Comparison of ENCODE assay signal across 9 cellular contexts in the genomic region with DNA sequence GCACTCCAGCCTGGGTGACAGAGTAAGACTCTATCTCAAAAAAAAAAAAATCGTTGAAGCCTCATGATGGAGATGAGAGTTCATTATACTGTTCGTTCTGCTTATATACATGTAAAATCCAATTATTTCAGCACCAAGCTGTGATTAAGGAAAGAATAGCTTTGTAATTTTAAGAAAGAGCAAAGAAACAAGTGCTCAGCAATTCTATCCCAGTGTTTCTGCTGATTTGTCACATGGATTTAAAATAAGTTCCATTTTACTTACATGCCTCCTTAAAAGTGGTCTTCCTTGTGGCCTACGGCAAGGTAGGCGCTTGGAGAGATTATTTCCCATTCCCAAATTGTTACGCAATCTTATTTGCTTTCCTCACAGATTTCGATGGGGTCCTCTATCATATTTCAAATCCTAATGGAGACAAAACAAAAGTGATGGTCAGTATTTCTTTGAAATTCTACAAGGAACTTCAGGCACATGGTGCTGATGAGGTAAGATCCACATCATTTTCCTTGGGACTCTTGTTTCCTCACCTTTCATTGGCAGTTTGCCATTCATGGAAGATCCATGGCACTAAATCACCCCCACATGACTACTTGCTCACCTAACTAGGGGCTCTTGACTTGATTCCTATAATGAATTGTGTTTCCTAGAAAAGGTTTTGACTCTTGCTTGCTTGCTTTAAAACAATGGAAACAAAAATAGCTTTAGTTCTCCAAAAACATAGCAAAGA. TPM values are rescaled to one million over a fixed set of nuclear protein-coding genes. Genes with fewer than 3 reads are reported as not detected.
DNase-seq lines count a peak whose midpoint lies in the region; ATAC-seq and TF ChIP-seq lines count a peak whose summit lies in the region.
"Had no signal": no experiment of that assay in that cellular context is flagged by ENCODE, and none has a peak within 500 bp of the region (broad histone marks: within the 10 kb centered on the region; RNA-seq: fewer than 3 reads in every experiment).

No MANE protein-coding gene starts in this region.

- H3K36me3 ChIP-seq in left ventricle myocardium inferior (peaks cover 94% of the 10 kb centered on the region), right lobe of liver (peaks cover 0 to 59% (median 18%) of the 10 kb centered on the region in 4 donors), aorta (ENCODE audit: control insufficient read depth in 1 of 2, insufficient read depth in 2 of 2, low read length in 1 of 2) (peaks cover 7 to 9% of the 10 kb centered on the region in 2 donors)

- DNase-seq in left ventricle myocardium inferior (no peak), Right ventricle myocardium superior (no peak), right lobe of liver (no peak), aorta (no peak), left lobe of liver (ENCODE audit: low spot score) (no peak), SK-N-DZ (ENCODE audit: low spot score) (no peak), NCI-H2171 treated with DMSO at 0.1 percent for 48 hours (lab: John Stamatoyannopoulos, UW) (no peak)
- DNase-seq in activated naive CD8-positive, alpha-beta T cell treated with anti-CD3 and anti-CD28 coated beads for 36 hours, result no peak
- DNase-seq: NCI-H2081 had no signal

- no peaks in the 10 kb centered on the region for H3K9me3 ChIP-seq in left ventricle myocardium inferior (replicated peaks)
- no peaks in the 10 kb centered on the region for H3K9me3 ChIP-seq in right lobe of liver
- H3K9me3 ChIP-seq in aorta (ENCODE audit: control insufficient read depth, low read length), result no peaks in the 10 kb centered on the region

- H3K36me3 Mint-ChIP-seq in activated naive CD8-positive, alpha-beta T cell treated with anti-CD3 and anti-CD28 coated beads for 36 hours, result peaks cover 79% of the 10 kb centered on the region

- peaks cover 1% of the 10 kb centered on the region for H3K9me3 Mint-ChIP-seq in activated naive CD8-positive, alpha-beta T cell treated with anti-CD3 and anti-CD28 coated beads for 36 hours

- H3K27ac Mint-ChIP-seq in activated naive CD8-positive, alpha-beta T cell treated with anti-CD3 and anti-CD28 coated beads for 36 hours, result peak overlapping the region; percentile 96

- no peak for TF ChIP-seq CTCF in left ventricle myocardium inferior (IDR thresholded peaks at IDR 0.05; ENCODE audit: borderline replicate concordance)
- no peak for TF ChIP-seq CTCF in right lobe of liver (IDR thresholded peaks at IDR 0.05)

- ATAC-seq in Right ventricle myocardium superior (ENCODE audit: poor library complexity) (no peak), right lobe of liver (no peak), aorta (ENCODE audit: low FRiP score) (no peak), left lobe of liver (no peak)

- H3K4me1 Mint-ChIP-seq in activated naive CD8-positive, alpha-beta T cell treated with anti-CD3 and anti-CD28 coated beads for 36 hours, result peaks cover 77% of the 10 kb centered on the region

- H3K27me3 ChIP-seq in left ventricle myocardium inferior (ENCODE audit: low read depth) (no peaks in the 10 kb centered on the region), right lobe of liver (no peaks in the 10 kb centered on the region), aorta (ENCODE audit: control insufficient read depth in 1 of 2, insufficient read depth in 2 of 2, low read length in 1 of 2) (no peaks in the 10 kb centered on the region)

- H3K4me3 ChIP-seq in left ventricle myocardium inferior, result no peak overlapping the region
- no peak overlapping the region for H3K4me3 ChIP-seq in right lobe of liver
- no peak overlapping the region for H3K4me3 ChIP-seq in aorta (ENCODE audit: low read length in 2 of 2)

- H3K4me1 ChIP-seq in left ventricle myocardium inferior (peaks cover 64% of the 10 kb centered on the region), right lobe of liver (peaks cover 0 to 11% (median 1%) of the 10 kb centered on the region in 4 donors), aorta (ENCODE audit: control insufficient read depth in 1 of 2, insufficient read depth in 2 of 2, low read length in 2 of 2) (peaks cover 7 to 18% of the 10 kb centered on the region in 2 donors)

- 81% methylated on average over 6 of the region's 6 CpGs for WGBS in right lobe of liver (ENCODE audit: insufficient coverage, low coverage, low lambda C conversion rate, missing lambda C conversion rate)
- WGBS in aorta, 2 donors, result 82 to 90% methylated on average over 6 of the region's 6 CpGs

- no peak for TF ChIP-seq POLR2A in right lobe of liver (IDR thresholded peaks at IDR 0.05)

- H3K27me3 Mint-ChIP-seq in activated naive CD8-positive, alpha-beta T cell treated with anti-CD3 and anti-CD28 coated beads for 36 hours, result no peaks in the 10 kb centered on the region

- H3K27ac ChIP-seq in left ventricle myocardium inferior (replicated peaks), result peak overlapping the region; percentile 73
- peak overlapping the region; percentile 19 to 48 (median 23) for H3K27ac ChIP-seq in right lobe of liver
- peak overlapping the region; percentile 61 to 91 for H3K27ac ChIP-seq in aorta (ENCODE audit: low read depth in 1 of 2, low read length in 2 of 2)

- intact Hi-C loops in left ventricle myocardium inferior (cut with micrococcal nuclease), result no loop called here
- intact Hi-C loops in Right ventricle myocardium superior (cut with DNase I), result no loop called here
- intact Hi-C loops in right lobe of liver (cut with DNase I), result no loop called here
- intact Hi-C loops in aorta (cut with DNase I), result no loop called here

- H3K4me3 Mint-ChIP-seq in activated naive CD8-positive, alpha-beta T cell treated with anti-CD3 and anti-CD28 coated beads for 36 hours, result peak overlapping the region; percentile 18

RNA-seq across cellular contexts. Expression of a gene that starts 11.5 kb away (rescaled TPM):
- total RNA-seq in left ventricle myocardium inferior (135 TPM), Right ventricle myocardium superior (123 TPM), right lobe of liver (100 to 1,000 TPM in 1 of 6 experiments, 10 to 100 TPM in 5; 54.9 to 110 (median 78.1) TPM), aorta (100 to 1,000 TPM; 351 to 367 TPM), left lobe of liver (51.4 TPM)
- total RNA-seq in activated naive CD8-positive, alpha-beta T cell treated with anti-CD3 and anti-CD28 coated beads for 36 hours, result 100 to 1,000 TPM; 562 to 566 TPM
- 100 to 1,000 TPM; 297 to 467 TPM for polyA plus RNA-seq in aorta
- polyA plus RNA-seq in SK-N-DZ (2014; cell fraction: cytosol; rRNA removed), result 158 and 173 TPM in 2 replicates
- polyA plus RNA-seq in SK-N-DZ (2014; cell fraction: nucleus; rRNA removed), result 128 and 135 TPM in 2 replicates

RNA-seq across cellular contexts. Expression of a gene that starts 32.3 kb away (rescaled TPM):
- total RNA-seq in left ventricle myocardium inferior (1.5 TPM), Right ventricle myocardium superior (1.8 TPM), right lobe of liver (1 to 10 TPM in 2 of 6 experiments, under 1 TPM in 4; 0.56 to 3.2 (median 0.94) TPM), aorta (1 to 10 TPM; 1.6 to 3.7 TPM), left lobe of liver (1.3 TPM)
- under 1 TPM; 0.24 to 0.58 TPM for total RNA-seq in activated naive CD8-positive, alpha-beta T cell treated with anti-CD3 and anti-CD28 coated beads for 36 hours
- 1 to 10 TPM in 1 of 2 donors, under 1 TPM in 1; 0.46 to 3.1 TPM for polyA plus RNA-seq in aorta
- 0.91 and 1.2 TPM in 2 replicates for polyA plus RNA-seq in SK-N-DZ (2014; cell fraction: cytosol; rRNA removed)
- 1.3 TPM in 1 of 2 replicates, not detected in the other for polyA plus RNA-seq in SK-N-DZ (2014; cell fraction: nucleus; rRNA removed)

RNA-seq across cellular contexts. Expression of a gene that starts 41.4 kb away (rescaled TPM):
- total RNA-seq in left ventricle myocardium inferior (50.5 TPM), Right ventricle myocardium superior (48.4 TPM), right lobe of liver (10 to 100 TPM; 40.0 to 99.5 (median 45.2) TPM), aorta (10 to 100 TPM; 50.8 to 54.7 TPM), left lobe of liver (43.9 TPM)
- 10 to 100 TPM; 94.6 to 97.7 TPM for total RNA-seq in activated naive CD8-positive, alpha-beta T cell treated with anti-CD3 and anti-CD28 coated beads for 36 hours
- 10 to 100 TPM; 59.2 to 80.9 TPM for polyA plus RNA-seq in aorta
- polyA plus RNA-seq in SK-N-DZ (2014; cell fraction: cytosol; rRNA removed), result 128 and 170 TPM in 2 replicates
- 197 and 224 TPM in 2 replicates for polyA plus RNA-seq in SK-N-DZ (2014; cell fraction: nucleus; rRNA removed)

RNA-seq across cellular contexts. Expression of a gene that starts 41.8 kb away (rescaled TPM):
- total RNA-seq in left ventricle myocardium inferior (75.4 TPM), Right ventricle myocardium superior (72.9 TPM), right lobe of liver (100 to 1,000 TPM in 4 of 6 experiments, 10 to 100 TPM in 2; 78.5 to 137 (median 115) TPM), aorta (10 to 100 TPM; 26.9 to 40.2 TPM), left lobe of liver (102 TPM)
- total RNA-seq in activated naive CD8-positive, alpha-beta T cell treated with anti-CD3 and anti-CD28 coated beads for 36 hours, result 10 to 100 TPM; 23.6 to 25.1 TPM
- 100 to 1,000 TPM in 1 of 2 donors, 10 to 100 TPM in 1; 91.2 to 108 TPM for polyA plus RNA-seq in aorta
- 72.8 and 76.1 TPM in 2 replicates for polyA plus RNA-seq in SK-N-DZ (2014; cell fraction: cytosol; rRNA removed)
- 54.6 and 55.3 TPM in 2 replicates for polyA plus RNA-seq in SK-N-DZ (2014; cell fraction: nucleus; rRNA removed)

Comparison
In these comparisons a context has a peak if more than half of its experiments do, and no peak if none do; other contexts are left out.
1. H3K27ac ChIP-seq: peak in every context shown above with its lines; median percentile 76 in aorta; 73 in left ventricle myocardium inferior; 23 in right lobe of liver.